Comparison of ENCODE assay signal across 8 cellular contexts in the genomic region with DNA sequence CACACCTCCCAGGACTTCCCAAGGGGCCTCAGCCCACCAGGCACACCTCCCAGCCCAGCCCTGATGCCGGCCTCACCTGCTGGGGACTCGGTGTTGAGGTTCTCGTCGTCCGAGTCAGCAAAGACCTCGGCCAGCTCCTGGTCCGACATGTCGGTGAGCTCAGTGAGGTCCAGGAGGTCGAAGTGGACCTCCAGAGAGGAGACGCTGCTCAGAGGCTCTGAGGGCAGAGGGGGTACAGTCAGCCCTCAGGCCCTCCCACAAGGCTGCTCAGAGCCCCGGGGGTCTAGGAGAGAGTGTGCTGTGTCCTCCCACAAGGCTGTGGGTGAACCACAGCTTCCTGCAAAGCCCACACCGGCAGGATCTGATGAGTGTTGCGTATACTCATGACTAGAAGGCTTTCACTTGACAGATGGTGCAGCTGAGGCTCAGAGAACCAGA. TPM values are rescaled to one million over a fixed set of nuclear protein-coding genes. Genes with fewer than 3 reads are reported as not detected.
DNase-seq lines count a peak whose midpoint lies in the region; ATAC-seq and TF ChIP-seq lines count a peak whose summit lies in the region.

No MANE protein-coding gene starts in this region.

- peak; percentile 65 for DNase-seq in activated gamma-delta T cell treated with Interleukin-2 at 50 U/mL for 16 hours
- no peak for DNase-seq in activated gamma-delta T cell (lab: John Stamatoyannopoulos, UW)
- peak; percentile 80 for DNase-seq in activated CD4-positive, alpha-beta T cell treated with anti-CD3 and anti-CD28 coated beads for 36 hours
- peak; percentile 70 for DNase-seq in germinal center (ENCODE audit: low spot score)
- DNase-seq in NCI-H2227 (lab: John Stamatoyannopoulos, UW; ENCODE audit: unreplicated experiment), result no peak
- no peak for DNase-seq in HFFc6
- DNase-seq in AG08396 (ENCODE audit: low spot score), result no peak

- no peaks in the 10 kb centered on the region for H3K36me3 Mint-ChIP-seq in activated CD4-positive, alpha-beta T cell treated with anti-CD3 and anti-CD28 coated beads for 36 hours (ENCODE audit: low read depth)
- H3K36me3 Mint-ChIP-seq in HFFc6 (ENCODE audit: low read depth), result no peaks in the 10 kb centered on the region

- peaks cover 15% of the 10 kb centered on the region for H3K4me1 Mint-ChIP-seq in activated CD4-positive, alpha-beta T cell treated with anti-CD3 and anti-CD28 coated beads for 36 hours
- H3K4me1 Mint-ChIP-seq in HFFc6 (ENCODE audit: low read depth), result no peaks in the 10 kb centered on the region

- no peaks in the 10 kb centered on the region for H3K27me3 Mint-ChIP-seq in activated CD4-positive, alpha-beta T cell treated with anti-CD3 and anti-CD28 coated beads for 36 hours
- H3K27me3 Mint-ChIP-seq in HFFc6 (ENCODE audit: insufficient read depth), result peaks cover 4% of the 10 kb centered on the region

- peak overlapping the region; percentile 67 for H3K4me3 Mint-ChIP-seq in activated CD4-positive, alpha-beta T cell treated with anti-CD3 and anti-CD28 coated beads for 36 hours
- H3K4me3 Mint-ChIP-seq in HFFc6, result no peak overlapping the region

- POLR2A ChIA-PET in activated CD4-positive, alpha-beta T cell treated with anti-CD3 and anti-CD28 coated beads for 36 hours (lab: Charles Lee), result interaction anchor here (1.0 kb wide), 1 partner anchor 9 kb away, joined by 3 read pairs; no protein-coding TSS in a partner anchor

- intact Hi-C loops in activated CD4-positive, alpha-beta T cell treated with anti-CD3 and anti-CD28 coated beads for 36 hours (cut with DNase I, micrococcal nuclease), result no loop called here

- no peak for TF ChIP-seq CTCF in HFFc6 (IDR thresholded peaks at IDR 0.05)

- peak overlapping the region; percentile 59 for H3K27ac Mint-ChIP-seq in activated CD4-positive, alpha-beta T cell treated with anti-CD3 and anti-CD28 coated beads for 36 hours
- no peak overlapping the region for H3K27ac Mint-ChIP-seq in HFFc6

- no peaks in the 10 kb centered on the region for H3K9me3 Mint-ChIP-seq in activated CD4-positive, alpha-beta T cell treated with anti-CD3 and anti-CD28 coated beads for 36 hours (ENCODE audit: low read depth)
- H3K9me3 Mint-ChIP-seq in HFFc6, result no peaks in the 10 kb centered on the region

- ATAC-seq in activated CD4-positive, alpha-beta T cell treated with anti-CD3 and anti-CD28 coated beads for 36 hours, result peak; percentile 99
- no peak for ATAC-seq in HG02970 (IDR thresholded peaks at IDR 0.05; ENCODE audit: low FRiP score, unreplicated experiment)

- CTCF ChIA-PET in activated CD4-positive, alpha-beta T cell treated with anti-CD3 and anti-CD28 coated beads for 36 hours (lab: Charles Lee), result interaction anchor here (0.6 to 1.2 kb wide), 2 partner anchors 11 to 904 kb away, joined by 4 read pairs; a partner anchor contains a TSS

RNA-seq across cellular contexts. Expression of a gene that starts 10.5 kb away (rescaled TPM):
- total RNA-seq in activated CD4-positive, alpha-beta T cell treated with anti-CD3 and anti-CD28 coated beads for 36 hours, result 1 to 10 TPM; 1.2 to 1.5 TPM
- total RNA-seq in HFFc6 (2021; fragmentation: NEBNext Ultra II Directional; extraction: Animal tissue kit (Norgen Biotek cat#: 25700)), result 1 to 10 TPM; 1.9 to 2.6 (median 2.1) TPM

Comparison
In these comparisons a context has a peak if more than half of its experiments do, and no peak if none do; other contexts are left out.
1. DNase-seq: peak in activated gamma-delta T cell treated with Interleukin-2 at 50 U/mL for 16 hours (single experiment), activated CD4-positive, alpha-beta T cell treated with anti-CD3 and anti-CD28 coated beads for 36 hours (single experiment) and germinal center (single experiment); none in activated gamma-delta T cell (single experiment), NCI-H2227 (single experiment), HFFc6 (single experiment) and AG08396 (single experiment).